ENCODE assay signal across 8 cellular contexts in the genomic region with DNA sequence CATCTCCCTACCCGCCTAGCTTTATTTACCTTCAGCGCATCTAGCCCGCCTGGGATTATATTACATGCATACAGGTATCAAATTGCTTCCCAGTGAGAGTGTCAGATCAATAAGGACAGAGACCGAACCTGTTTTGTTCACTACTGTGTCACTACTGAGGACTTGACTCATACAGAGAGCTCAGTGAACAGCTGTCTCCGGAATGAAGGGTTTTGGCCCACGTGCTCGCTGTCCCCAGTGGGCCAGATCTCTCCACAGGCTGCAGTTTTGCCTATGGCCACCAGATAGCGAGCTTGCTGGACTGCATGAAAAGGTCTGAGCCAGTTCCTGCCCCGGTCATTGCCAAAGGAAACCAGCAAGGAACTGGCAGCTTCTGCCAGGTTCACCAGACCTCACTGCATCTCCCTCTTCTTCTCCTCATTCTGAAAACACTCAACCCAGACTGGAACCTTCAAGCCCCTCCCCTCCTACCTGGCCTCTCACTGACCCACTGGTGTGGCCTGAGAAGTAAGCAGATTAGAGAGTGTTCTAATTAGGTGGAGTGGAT.
A peak's percentile ranks its signal among the peaks of the same experiment; 100 is the strongest.
DNase-seq lines count a peak whose midpoint lies in the region; ATAC-seq and TF ChIP-seq lines count a peak whose summit lies in the region.

No MANE protein-coding gene starts in this region.

- H2AFZ ChIP-seq in GM23248, result no peak overlapping the region

- no peak overlapping the region for H3K4me3 Mint-ChIP-seq in CD4-positive, alpha-beta T cell
- H3K4me3 Mint-ChIP-seq in activated T-cell treated with anti-CD3 and anti-CD28 coated beads, Interleukin-2, amount 50 U/mL, for 24 hours, result no peak overlapping the region

- TF ChIP-seq CTCF in CD4-positive, alpha-beta T cell (IDR thresholded peaks at IDR 0.05), result peak; percentile 75

- WGBS in GM23248 (ENCODE audit: low coverage in 1 of 2, low lambda C conversion rate in 2 of 2, missing lambda C conversion rate in 2 of 2), 2 experiments, result 65 to 67% methylated on average over 9 of the region's 9 CpGs

- H3K9me3 ChIP-seq in CD4-positive, alpha-beta T cell (ENCODE audit: control insufficient read depth, low read length), result no peaks in the 10 kb centered on the region
- no peaks in the 10 kb centered on the region for H3K9me3 ChIP-seq in GM23248 (ENCODE audit: low read depth)

- intact Hi-C loops in CD4-positive, alpha-beta T cell (cut with DNase I, micrococcal nuclease), result loop anchor here in 1 of 2 experiments (2.0 kb wide), 1 partner anchor 179 kb away; no protein-coding TSS in a partner anchor

- H3K9ac ChIP-seq in GM23248, result no peak overlapping the region

- no peaks in the 10 kb centered on the region for H3K27me3 ChIP-seq in CD4-positive, alpha-beta T cell (ENCODE audit: control insufficient read depth, insufficient read depth, low read length)
- H3K27me3 ChIP-seq in GM23248 (replicated peaks; ENCODE audit: insufficient read depth), result no peaks in the 10 kb centered on the region

- no peaks in the 10 kb centered on the region for H3K27me3 Mint-ChIP-seq in CD4-positive, alpha-beta T cell
- no peaks in the 10 kb centered on the region for H3K27me3 Mint-ChIP-seq in activated T-cell treated with anti-CD3 and anti-CD28 coated beads, Interleukin-2, amount 50 U/mL, for 24 hours

- no peaks in the 10 kb centered on the region for H3F3A ChIP-seq in GM23248 (ENCODE audit: insufficient read depth)

- CTCF ChIA-PET in CD4-positive, alpha-beta T cell (lab: Charles Lee), result interaction anchor here (0.5 to 1.5 kb wide), 5 partner anchors 9 to 1863 kb away, joined by 3 to 6 read pairs (median 4); no protein-coding TSS in a partner anchor

- H3K27ac ChIP-seq in CD4-positive, alpha-beta T cell (ENCODE audit: low read depth, low read length), result no peak overlapping the region
- no peak overlapping the region for H3K27ac ChIP-seq in GM23248

- peak in 4 of 10 experiments; percentile 27 to 42 (median 38) for DNase-seq in CD4-positive, alpha-beta T cell
- DNase-seq in GM23248 (peak; percentile 84), NCI-H226 (peak; percentile 61), globus pallidus (ENCODE audit: low spot score) (peak; percentile 11), pulmonary artery endothelial cell (ENCODE audit: low read depth, low spot score) (peak; percentile 36), GOT3 (lab: John Stamatoyannopoulos, UW) (no peak)
- peak; percentile 74 for DNase-seq in activated T-cell treated with anti-CD3 and anti-CD28 coated beads, Interleukin-2, amount 50 U/mL, for 24 hours

- no peak overlapping the region for H3K27ac Mint-ChIP-seq in CD4-positive, alpha-beta T cell
- no peak overlapping the region for H3K27ac Mint-ChIP-seq in activated T-cell treated with anti-CD3 and anti-CD28 coated beads, Interleukin-2, amount 50 U/mL, for 24 hours

- H3K9me2 ChIP-seq in GM23248 (ENCODE audit: insufficient read depth), result no peaks in the 10 kb centered on the region

- no peaks in the 10 kb centered on the region for H3K79me2 ChIP-seq in GM23248 (ENCODE audit: insufficient read depth)

- H3K4me3 ChIP-seq in GM23248, result no peak overlapping the region

- no peak overlapping the region for H3K4me2 ChIP-seq in GM23248 (ENCODE audit: unreplicated experiment)

- peaks cover 4% of the 10 kb centered on the region for H3K4me1 ChIP-seq in GM23248 (ENCODE audit: insufficient read depth)

- peaks cover 12% of the 10 kb centered on the region for H3K36me3 ChIP-seq in GM23248 (ENCODE audit: low read depth)

- H4K20me1 ChIP-seq in GM23248 (ENCODE audit: insufficient read depth), result no peaks in the 10 kb centered on the region

- H3K4me1 Mint-ChIP-seq in CD4-positive, alpha-beta T cell (ENCODE audit: low read depth), result peaks cover 6% of the 10 kb centered on the region
- peaks cover 7% of the 10 kb centered on the region for H3K4me1 Mint-ChIP-seq in activated T-cell treated with anti-CD3 and anti-CD28 coated beads, Interleukin-2, amount 50 U/mL, for 24 hours (ENCODE audit: low read depth)

- POLR2A ChIA-PET in CD4-positive, alpha-beta T cell (lab: Charles Lee), result interaction anchor here (1.3 to 1.4 kb wide), 3 partner anchors 12 to 179 kb away, joined by 3 to 6 read pairs (median 3); no protein-coding TSS in a partner anchor

- peak; percentile 70 for ATAC-seq in CD4-positive, alpha-beta T cell (ENCODE audit: poor library complexity)
- no peak for ATAC-seq in HG03439 (IDR thresholded peaks at IDR 0.05; ENCODE audit: unreplicated experiment)

- in situ Hi-C loops in GM23248 (cut with MboI), result loop anchor here (10.0 kb wide), 1 partner anchor 179 kb away; no protein-coding TSS in a partner anchor

- no peaks in the 10 kb centered on the region for H3K9me3 Mint-ChIP-seq in CD4-positive, alpha-beta T cell
- no peaks in the 10 kb centered on the region for H3K9me3 Mint-ChIP-seq in activated T-cell treated with anti-CD3 and anti-CD28 coated beads, Interleukin-2, amount 50 U/mL, for 24 hours

- peaks cover 22% of the 10 kb centered on the region for H3K36me3 Mint-ChIP-seq in CD4-positive, alpha-beta T cell (ENCODE audit: low read depth)
- peaks cover 25% of the 10 kb centered on the region for H3K36me3 Mint-ChIP-seq in activated T-cell treated with anti-CD3 and anti-CD28 coated beads, Interleukin-2, amount 50 U/mL, for 24 hours (ENCODE audit: low read depth)
